1 cellular context compared by ENCODE assay signal in genomic region chr18:8341481-8342230, GRCh38.
A peak's percentile ranks its signal among the peaks of the same experiment; 100 is the strongest.
TF ChIP-seq lines count a peak whose summit lies in the region.

No MANE protein-coding gene starts in this region.

TF ChIP-seq in HepG2, 621 proteins besides CTCF, POLR2A, EP300 and RAD21 (continued from another document and continues in another):
- TF ChIP-seq ZHX2 (IDR thresholded peaks at IDR 0.05; ENCODE audit: low read depth) (no peak), ZHX2 (CRISPR knock-in tag; IDR thresholded peaks at IDR 0.05; ENCODE audit: borderline replicate concordance) (no peak), ZNF260 (CRISPR knock-in tag; IDR thresholded peaks at IDR 0.05; ENCODE audit: borderline replicate concordance, low read depth) (no peak), ZNF382 (CRISPR knock-in tag; IDR thresholded peaks at IDR 0.05; ENCODE audit: borderline replicate concordance) (no peak), PLRG1 (conservative IDR thresholded peaks at IDR 0.05) (no peak), LRRFIP1 (CRISPR knock-in tag; conservative IDR thresholded peaks at IDR 0.05) (no peak), NR2F1 (CRISPR knock-in tag; IDR thresholded peaks at IDR 0.05) (peak; percentile 27 to 90; a peak in 2 of 4 replicates), ZNF790 (CRISPR knock-in tag; IDR thresholded peaks at IDR 0.05; ENCODE audit: borderline replicate concordance) (no peak), ZNF318 (CRISPR knock-in tag; IDR thresholded peaks at IDR 0.05) (peak; percentile 65; the same call in 1 of the 2 replicates), ZNF777 (CRISPR knock-in tag; IDR thresholded peaks at IDR 0.05) (no peak), ATF5 (CRISPR knock-in tag; IDR thresholded peaks at IDR 0.05; ENCODE audit: low read depth) (no peak), SP5 (CRISPR knock-in tag; IDR thresholded peaks at IDR 0.05; ENCODE audit: borderline replicate concordance, low read depth) (peak; percentile 37; the same call in 1 of the 2 replicates), KDM6A (CRISPR knock-in tag; IDR thresholded peaks at IDR 0.05; ENCODE audit: low read depth) (peak; percentile 58), PRPF4 (IDR thresholded peaks at IDR 0.05; ENCODE audit: low read depth, low read length, poor library complexity, severe bottlenecking) (no peak), ZNF335 (CRISPR knock-in tag; IDR thresholded peaks at IDR 0.05) (no peak), AKAP8 (CRISPR knock-in tag; IDR thresholded peaks at IDR 0.05) (no peak), KMT2A (CRISPR knock-in tag; IDR thresholded peaks at IDR 0.05) (no peak), HES4 (CRISPR knock-in tag; IDR thresholded peaks at IDR 0.05; ENCODE audit: borderline replicate concordance) (no peak), ZNF530 (CRISPR knock-in tag; IDR thresholded peaks at IDR 0.05; ENCODE audit: low read depth) (no peak), NCOA5 (CRISPR knock-in tag; IDR thresholded peaks at IDR 0.05) (no peak), ZNF468 (CRISPR knock-in tag; IDR thresholded peaks at IDR 0.05) (no peak), MTA3 (CRISPR knock-in tag; IDR thresholded peaks at IDR 0.05) (no peak), ETV6 (CRISPR knock-in tag; conservative IDR thresholded peaks at IDR 0.05) (no peak), ZNF329 (CRISPR knock-in tag; IDR thresholded peaks at IDR 0.05; ENCODE audit: low read depth) (no peak), EEA1 (CRISPR knock-in tag; IDR thresholded peaks at IDR 0.05; ENCODE audit: borderline replicate concordance) (no peak), HNRNPLL (IDR thresholded peaks at IDR 0.05; ENCODE audit: low read depth, low read length, poor library complexity, severe bottlenecking) (peak; percentile 41), ZNF451 (CRISPR knock-in tag; IDR thresholded peaks at IDR 0.05) (no peak)
- TF ChIP-seq, protein P1, sequence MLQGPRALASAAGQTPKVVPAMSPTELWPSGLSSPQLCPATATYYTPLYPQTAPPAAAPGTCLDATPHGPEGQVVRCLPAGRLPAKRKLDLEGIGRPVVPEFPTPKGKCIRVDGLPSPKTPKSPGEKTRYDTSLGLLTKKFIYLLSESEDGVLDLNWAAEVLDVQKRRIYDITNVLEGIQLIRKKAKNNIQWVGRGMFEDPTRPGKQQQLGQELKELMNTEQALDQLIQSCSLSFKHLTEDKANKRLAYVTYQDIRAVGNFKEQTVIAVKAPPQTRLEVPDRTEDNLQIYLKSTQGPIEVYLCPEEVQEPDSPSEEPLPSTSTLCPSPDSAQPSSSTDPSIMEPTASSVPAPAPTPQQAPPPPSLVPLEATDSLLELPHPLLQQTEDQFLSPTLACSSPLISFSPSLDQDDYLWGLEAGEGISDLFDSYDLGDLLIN (CRISPR knock-in tag; IDR thresholded peaks at IDR 0.05; ENCODE audit: borderline replicate concordance), result no peak
- TF ChIP-seq, protein P2, sequence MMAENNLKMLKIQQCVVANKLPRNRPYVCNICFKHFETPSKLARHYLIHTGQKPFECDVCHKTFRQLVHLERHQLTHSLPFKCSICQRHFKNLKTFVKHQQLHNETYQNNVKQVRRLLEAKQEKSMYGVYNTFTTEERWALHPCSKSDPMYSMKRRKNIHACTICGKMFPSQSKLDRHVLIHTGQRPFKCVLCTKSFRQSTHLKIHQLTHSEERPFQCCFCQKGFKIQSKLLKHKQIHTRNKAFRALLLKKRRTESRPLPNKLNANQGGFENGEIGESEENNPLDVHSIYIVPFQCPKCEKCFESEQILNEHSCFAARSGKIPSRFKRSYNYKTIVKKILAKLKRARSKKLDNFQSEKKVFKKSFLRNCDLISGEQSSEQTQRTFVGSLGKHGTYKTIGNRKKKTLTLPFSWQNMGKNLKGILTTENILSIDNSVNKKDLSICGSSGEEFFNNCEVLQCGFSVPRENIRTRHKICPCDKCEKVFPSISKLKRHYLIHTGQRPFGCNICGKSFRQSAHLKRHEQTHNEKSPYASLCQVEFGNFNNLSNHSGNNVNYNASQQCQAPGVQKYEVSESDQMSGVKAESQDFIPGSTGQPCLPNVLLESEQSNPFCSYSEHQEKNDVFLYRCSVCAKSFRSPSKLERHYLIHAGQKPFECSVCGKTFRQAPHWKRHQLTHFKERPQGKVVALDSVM (CRISPR knock-in tag; IDR thresholded peaks at IDR 0.05), result no peak
- TF ChIP-seq, protein P3, sequence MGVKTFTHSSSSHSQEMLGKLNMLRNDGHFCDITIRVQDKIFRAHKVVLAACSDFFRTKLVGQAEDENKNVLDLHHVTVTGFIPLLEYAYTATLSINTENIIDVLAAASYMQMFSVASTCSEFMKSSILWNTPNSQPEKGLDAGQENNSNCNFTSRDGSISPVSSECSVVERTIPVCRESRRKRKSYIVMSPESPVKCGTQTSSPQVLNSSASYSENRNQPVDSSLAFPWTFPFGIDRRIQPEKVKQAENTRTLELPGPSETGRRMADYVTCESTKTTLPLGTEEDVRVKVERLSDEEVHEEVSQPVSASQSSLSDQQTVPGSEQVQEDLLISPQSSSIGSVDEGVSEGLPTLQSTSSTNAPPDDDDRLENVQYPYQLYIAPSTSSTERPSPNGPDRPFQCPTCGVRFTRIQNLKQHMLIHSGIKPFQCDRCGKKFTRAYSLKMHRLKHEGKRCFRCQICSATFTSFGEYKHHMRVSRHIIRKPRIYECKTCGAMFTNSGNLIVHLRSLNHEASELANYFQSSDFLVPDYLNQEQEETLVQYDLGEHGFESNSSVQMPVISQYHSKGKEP (CRISPR knock-in tag; IDR thresholded peaks at IDR 0.05), result no peak
- TF ChIP-seq, protein P4, sequence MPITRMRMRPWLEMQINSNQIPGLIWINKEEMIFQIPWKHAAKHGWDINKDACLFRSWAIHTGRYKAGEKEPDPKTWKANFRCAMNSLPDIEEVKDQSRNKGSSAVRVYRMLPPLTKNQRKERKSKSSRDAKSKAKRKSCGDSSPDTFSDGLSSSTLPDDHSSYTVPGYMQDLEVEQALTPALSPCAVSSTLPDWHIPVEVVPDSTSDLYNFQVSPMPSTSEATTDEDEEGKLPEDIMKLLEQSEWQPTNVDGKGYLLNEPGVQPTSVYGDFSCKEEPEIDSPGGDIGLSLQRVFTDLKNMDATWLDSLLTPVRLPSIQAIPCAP (CRISPR knock-in tag; IDR thresholded peaks at IDR 0.05; ENCODE audit: low read depth), result no peak
- TF ChIP-seq, protein P5, sequence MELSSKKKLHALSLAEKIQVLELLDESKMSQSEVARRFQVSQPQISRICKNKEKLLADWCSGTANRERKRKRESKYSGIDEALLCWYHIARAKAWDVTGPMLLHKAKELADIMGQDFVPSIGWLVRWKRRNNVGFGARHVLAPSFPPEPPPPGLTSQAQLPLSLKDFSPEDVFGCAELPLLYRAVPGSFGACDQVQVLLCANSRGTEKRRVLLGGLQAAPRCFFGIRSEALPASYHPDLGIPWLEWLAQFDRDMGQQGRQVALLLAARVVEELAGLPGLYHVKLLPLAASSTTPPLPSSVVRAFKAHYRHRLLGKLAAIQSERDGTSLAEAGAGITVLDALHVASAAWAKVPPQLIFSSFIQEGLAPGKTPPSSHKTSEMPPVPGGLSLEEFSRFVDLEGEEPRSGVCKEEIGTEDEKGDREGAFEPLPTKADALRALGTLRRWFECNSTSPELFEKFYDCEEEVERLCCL (CRISPR knock-in tag; IDR thresholded peaks at IDR 0.05; ENCODE audit: borderline replicate concordance), result no peak
